1 cellular context compared by ENCODE assay signal in the genomic region with DNA sequence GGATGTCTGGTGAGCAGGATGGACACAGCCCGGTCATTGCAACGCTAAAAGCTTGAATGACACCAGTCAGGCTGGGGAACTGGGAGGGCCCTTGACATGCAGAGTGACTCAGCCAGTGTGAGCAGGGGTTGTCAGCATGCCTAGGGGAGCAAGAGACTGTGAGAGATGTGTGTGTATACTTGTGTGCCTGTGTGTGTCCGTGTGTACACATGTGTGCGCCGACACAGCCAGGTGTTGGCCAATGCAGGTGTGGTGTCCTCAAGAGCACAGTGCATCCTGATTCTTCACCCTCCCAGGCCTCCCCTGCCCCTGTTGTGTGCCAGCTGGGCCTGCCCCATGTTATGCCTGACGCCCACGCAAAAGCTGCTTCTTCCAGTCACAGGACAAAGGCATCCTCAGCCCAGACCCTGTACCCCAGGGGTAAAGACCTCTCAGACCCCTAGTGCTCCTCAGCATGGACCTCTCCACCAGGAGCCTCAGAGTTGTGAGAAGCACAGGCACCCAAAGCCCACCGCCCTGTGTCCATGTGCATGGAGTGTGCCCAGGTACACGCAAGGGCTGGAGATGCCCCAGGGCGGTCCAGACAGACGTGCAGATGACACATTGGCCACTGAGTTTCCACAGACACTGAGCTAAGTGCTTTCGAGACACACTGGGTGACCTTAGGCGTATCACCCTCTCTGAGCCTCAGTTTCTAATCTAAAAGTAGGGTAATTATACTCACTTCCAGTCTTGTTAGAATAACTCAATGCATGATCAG.
A peak's percentile ranks its signal among the peaks of the same experiment; 100 is the strongest.
TF ChIP-seq lines count a peak whose summit lies in the region.

No MANE protein-coding gene starts in this region.

TF ChIP-seq in K562, 482 proteins besides CTCF, POLR2A, EP300 and RAD21 (continued from another document):
- TF ChIP-seq ZBTB11 (CRISPR knock-in tag; IDR thresholded peaks at IDR 0.05) (no peak), UBTF (IDR thresholded peaks at IDR 0.05; ENCODE audit: borderline replicate concordance in 1 of 2, low read depth in 2 of 2, low read length in 2 of 2) (no peak), NRF1 (conservative IDR thresholded peaks at IDR 0.05 in 1 of 2, IDR thresholded peaks at IDR 0.05 in 1 of 2) (peak in 1 of 2 experiments; percentile 48; a peak in 1 of 4 replicates), ESRRA (IDR thresholded peaks at IDR 0.05; ENCODE audit: borderline replicate concordance, low read depth) (no peak), ERF (CRISPR knock-in tag; IDR thresholded peaks at IDR 0.05) (no peak), ZNF76 (CRISPR knock-in tag; IDR thresholded peaks at IDR 0.05; ENCODE audit: borderline replicate concordance) (0 out of 2 replicates have a peak, but pooled peaks have one; percentile 10), TAF1 (IDR thresholded peaks at IDR 0.05; ENCODE audit: control insufficient read depth, extremely low read depth, insufficient read depth, low read length, severe bottlenecking) (no peak), CBFB (CRISPR knock-in tag; IDR thresholded peaks at IDR 0.05) (no peak), NR2F6 (CRISPR knock-in tag; IDR thresholded peaks at IDR 0.05) (no peak), FOSL1 (tag; conservative IDR thresholded peaks at IDR 0.05) (peak; percentile 60), ZNF316 (IDR thresholded peaks at IDR 0.05) (0 out of 2 replicates have a peak, but pooled peaks have one; percentile 26), ELF4 (CRISPR knock-in tag; IDR thresholded peaks at IDR 0.05) (no peak), RCOR1 (IDR thresholded peaks at IDR 0.05; ENCODE audit: borderline replicate concordance in 1 of 2, low read depth in 2 of 2, low read length in 2 of 2) (0 out of 4 replicates have a peak, but pooled peaks of 1 of the 2 experiments have one; percentile 29), MAFG (tag; conservative IDR thresholded peaks at IDR 0.05) (0 out of 2 replicates have a peak, but pooled peaks have one; percentile 4), MNT (conservative IDR thresholded peaks at IDR 0.05) (peak in 1 of 2 experiments; percentile 16; a peak in 1 of 4 replicates), CGGBP1 (CRISPR knock-in tag; IDR thresholded peaks at IDR 0.05) (no peak), L3MBTL2 (IDR thresholded peaks at IDR 0.05) (peak; percentile 29; the same call in 1 of the 2 replicates), MTA3 (IDR thresholded peaks at IDR 0.05; ENCODE audit: borderline replicate concordance) (peak; percentile 55; the same call in 1 of the 2 replicates), GTF2E2 (tag; IDR thresholded peaks at IDR 0.05) (0 out of 2 replicates have a peak, but pooled peaks have one; percentile 11), HES1 (IDR thresholded peaks at IDR 0.05; ENCODE audit: low read depth) (no peak)
- TF ChIP-seq, protein P1, sequence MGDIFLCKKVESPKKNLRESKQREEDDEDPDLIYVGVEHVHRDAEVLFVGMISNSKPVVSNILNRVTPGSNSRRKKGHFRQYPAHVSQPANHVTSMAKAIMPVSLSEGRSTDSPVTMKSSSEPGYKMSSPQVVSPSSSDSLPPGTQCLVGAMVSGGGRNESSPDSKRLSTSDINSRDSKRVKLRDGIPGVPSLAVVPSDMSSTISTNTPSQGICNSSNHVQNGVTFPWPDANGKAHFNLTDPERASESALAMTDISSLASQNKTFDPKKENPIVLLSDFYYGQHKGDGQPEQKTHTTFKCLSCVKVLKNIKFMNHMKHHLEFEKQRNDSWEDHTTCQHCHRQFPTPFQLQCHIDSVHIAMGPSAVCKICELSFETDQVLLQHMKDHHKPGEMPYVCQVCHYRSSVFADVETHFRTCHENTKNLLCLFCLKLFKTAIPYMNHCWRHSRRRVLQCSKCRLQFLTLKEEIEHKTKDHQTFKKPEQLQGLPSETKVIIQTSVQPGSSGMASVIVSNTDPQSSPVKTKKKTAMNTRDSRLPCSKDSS (IDR thresholded peaks at IDR 0.05; ENCODE audit: low read depth, partially characterized antibody), result no peak
- TF ChIP-seq, protein P2, sequence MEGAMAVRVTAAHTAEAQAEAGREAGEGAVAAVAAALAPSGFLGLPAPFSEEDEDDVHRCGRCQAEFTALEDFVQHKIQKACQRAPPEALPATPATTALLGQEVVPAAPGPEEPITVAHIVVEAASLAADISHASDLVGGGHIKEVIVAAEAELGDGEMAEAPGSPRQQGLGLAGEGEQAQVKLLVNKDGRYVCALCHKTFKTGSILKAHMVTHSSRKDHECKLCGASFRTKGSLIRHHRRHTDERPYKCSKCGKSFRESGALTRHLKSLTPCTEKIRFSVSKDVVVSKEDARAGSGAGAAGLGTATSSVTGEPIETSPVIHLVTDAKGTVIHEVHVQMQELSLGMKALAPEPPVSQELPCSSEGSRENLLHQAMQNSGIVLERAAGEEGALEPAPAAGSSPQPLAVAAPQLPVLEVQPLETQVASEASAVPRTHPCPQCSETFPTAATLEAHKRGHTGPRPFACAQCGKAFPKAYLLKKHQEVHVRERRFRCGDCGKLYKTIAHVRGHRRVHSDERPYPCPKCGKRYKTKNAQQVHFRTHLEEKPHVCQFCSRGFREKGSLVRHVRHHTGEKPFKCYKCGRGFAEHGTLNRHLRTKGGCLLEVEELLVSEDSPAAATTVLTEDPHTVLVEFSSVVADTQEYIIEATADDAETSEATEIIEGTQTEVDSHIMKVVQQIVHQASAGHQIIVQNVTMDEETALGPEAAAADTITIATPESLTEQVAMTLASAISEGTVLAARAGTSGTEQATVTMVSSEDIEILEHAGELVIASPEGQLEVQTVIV (CRISPR knock-in tag; IDR thresholded peaks at IDR 0.05; ENCODE audit: borderline replicate concordance), result no peak
